15 cellular contexts compared by ENCODE assay signal in genomic region chr11:46711288-46711687, GRCh38. TPM values are rescaled to one million over a fixed set of nuclear protein-coding genes. Genes with fewer than 3 reads are reported as not detected.
DNase-seq lines count a peak whose midpoint lies in the region; ATAC-seq and TF ChIP-seq lines count a peak whose summit lies in the region.
"Had no signal": no experiment of that assay in that cellular context is flagged by ENCODE, and none has a peak within 500 bp of the region (broad histone marks: within the 10 kb centered on the region; RNA-seq: fewer than 3 reads in every experiment).

No MANE protein-coding gene starts in this region.

- 71 to 80% methylated on average over 1 to 5 of the region's 5 CpGs for WGBS in esophagus squamous epithelium, 2 donors

- peak overlapping the region in 3 of 4 donors; percentile 30 to 77 (median 72) for H3K27ac ChIP-seq in Peyer's patch
- peak overlapping the region; percentile 53 to 90 (median 78) for H3K27ac ChIP-seq in esophagus squamous epithelium
- H3K27ac ChIP-seq in temporal lobe (ENCODE audit: low read depth, low read length) = peak overlapping the region; percentile 38

- in situ Hi-C loops in HAP-1 (cut with MboI; ENCODE audit: low sequenced_read_pairs) = no loop called here

- TF ChIP-seq CTCF in Peyer's patch (IDR thresholded peaks at IDR 0.05) (no peak), esophagus squamous epithelium (IDR thresholded peaks at IDR 0.05) (no peak)

- DNase-seq in Peyer's patch (no peak), esophagus squamous epithelium (lab: John Stamatoyannopoulos, UW) (no peak), myocyte (ENCODE audit: low read depth) (peak; percentile 83), left colon (no peak), HAP-1 (ENCODE audit: low spot score in 2 of 2) (no peak)
- DNase-seq in stimulated activated CD4-positive, alpha-beta T cell treated with anti-CD3 and anti-CD28 coated beads, Interleukin-4, amount 100 ng/mL, for 24 hours = no peak
- DNase-seq: activated CD4-positive, alpha-beta memory T cell treated with anti-CD3 and anti-CD28 coated beads for 36 hours; CD8-positive, alpha-beta memory T cell; NCI-H146; T-helper 17 cell had no signal

- H3K27me3 ChIP-seq in Peyer's patch (no peaks in the 10 kb centered on the region), esophagus squamous epithelium (no peaks in the 10 kb centered on the region), HAP-1 (ENCODE audit: low read depth) (no peaks in the 10 kb centered on the region)

- intact Hi-C loops in esophagus squamous epithelium (cut with DNase I) (no loop called here), left colon (cut with DNase I, micrococcal nuclease) (no loop called here)

- no peak for ATAC-seq in left colon
- no peak for ATAC-seq in HG02973 (IDR thresholded peaks at IDR 0.05; ENCODE audit: unreplicated experiment)
- ATAC-seq: T-helper 17 cell had no signal

- no peaks in the 10 kb centered on the region for H3K4me1 ChIP-seq in Peyer's patch
- peaks cover 0 to 15% (median 4%) of the 10 kb centered on the region in 3 donors for H3K4me1 ChIP-seq in esophagus squamous epithelium
- no peaks in the 10 kb centered on the region for H3K4me1 ChIP-seq in HAP-1

- no peak overlapping the region for H3K4me3 ChIP-seq in Peyer's patch
- H3K4me3 ChIP-seq in esophagus squamous epithelium = no peak overlapping the region
- no peak overlapping the region for H3K4me3 ChIP-seq in HAP-1

- peaks cover 0 to 7% (median 0%) of the 10 kb centered on the region in 3 donors for H3K36me3 ChIP-seq in Peyer's patch
- peaks cover 0 to 26% (median 0%) of the 10 kb centered on the region in 3 donors for H3K36me3 ChIP-seq in esophagus squamous epithelium
- H3K36me3 ChIP-seq in HAP-1 (replicated peaks) = peaks cover 3% of the 10 kb centered on the region; the same call in 1 of the 2 replicates

- H3K9me3 ChIP-seq in Peyer's patch = no peaks in the 10 kb centered on the region
- H3K9me3 ChIP-seq in esophagus squamous epithelium = no peaks in the 10 kb centered on the region
- no peaks in the 10 kb centered on the region for H3K9me3 ChIP-seq in HAP-1

- no peak for TF ChIP-seq POLR2A in Peyer's patch (IDR thresholded peaks at IDR 0.05)
- TF ChIP-seq POLR2A in esophagus squamous epithelium (IDR thresholded peaks at IDR 0.05) = no peak

RNA-seq across cellular contexts. Expression of gene F2, which starts 7.7 kb away (rescaled TPM):
- total RNA-seq in Peyer's patch (under 1 TPM in 1 of 4 donors, not detected in 3; 0.53 TPM), esophagus squamous epithelium (under 1 TPM in 1 of 4 donors, not detected in 3; 0.19 TPM), myocyte (not detected in 2 replicates), temporal lobe (not detected), left colon (not detected)
- 0.16 TPM for polyA plus RNA-seq in myocyte (2012)
- total RNA-seq: CD8-positive, alpha-beta memory T cell; endothelial cell of umbilical vein; kidney epithelial cell; T-helper 17 cell had no signal
- polyA plus RNA-seq: CD8-positive, alpha-beta memory T cell; IgD-negative memory B cell had no signal

RNA-seq across cellular contexts. Expression of gene ZNF408, which starts 10.5 kb away (rescaled TPM):
- 10 to 100 TPM in 1 of 4 donors, 1 to 10 TPM in 3; 6.3 to 20.0 (median 8.4) TPM for total RNA-seq in Peyer's patch
- total RNA-seq in esophagus squamous epithelium = 10 to 100 TPM in 3 of 4 donors, 1 to 10 TPM in 1; 5.2 to 15.1 (median 13.5) TPM
- 8.8 and 10.3 TPM in 2 replicates for total RNA-seq in myocyte
- 9.1 TPM for polyA plus RNA-seq in myocyte (2012)
- 4.2 TPM for total RNA-seq in temporal lobe
- total RNA-seq in left colon = 10 to 100 TPM; 11.3 to 11.6 TPM

RNA-seq across cellular contexts. Expression of gene ARHGAP1, which starts 10.9 kb away (rescaled TPM):
- total RNA-seq in Peyer's patch = 10 to 100 TPM; 52.0 to 85.8 (median 62.7) TPM
- 10 to 100 TPM; 39.2 to 53.6 (median 45.8) TPM for total RNA-seq in esophagus squamous epithelium
- total RNA-seq in myocyte = 27.3 and 31.0 TPM in 2 replicates
- 84.4 TPM for polyA plus RNA-seq in myocyte (2012)
- 17.9 TPM for total RNA-seq in temporal lobe
- 10 to 100 TPM; 77.3 to 78.5 TPM for total RNA-seq in left colon
